ENCODE assay signal across 39 cellular contexts in genomic region chr19:5456836-5457200, GRCh38. TPM values are rescaled to one million over a fixed set of nuclear protein-coding genes. Genes with fewer than 3 reads are reported as not detected.
"Had no signal": no experiment of that assay in that cellular context is flagged by ENCODE, and none has a peak within 500 bp of the region (broad histone marks: within the 10 kb centered on the region; RNA-seq: fewer than 3 reads in every experiment).

No MANE protein-coding gene starts in this region.

- H3K27ac ChIP-seq: KMS-11 had no signal

- DNase-seq: Karpas-422, Kasumi-1, KBM-7, KG1, MG63, MM.1S, MV-4-11, NCI-H1048, NCI-H1092, NCI-H1092 treated with DMSO at 0.1 percent for 48 hours, NCI-H1105, NCI-H1105 treated with DMSO at 0.1 percent for 48 hours, NCI-H1417, NCI-H1417 treated with DMSO at 0.1 percent for 48 hours, NCI-H1436, NCI-H1436 treated with DMSO at 0.1 percent for 48 hours, NCI-H146, NCI-H1694, NCI-H1694 treated with DMSO at 0.1 percent for 48 hours, NCI-H187, NCI-H187 treated with DMSO at 0.1 percent for 48 hours, NCI-H1930, NCI-H2029, NCI-H2029 treated with DMSO at 0.1 percent for 48 hours, NCI-H2081, NCI-H2081 treated with DMSO at 0.1 percent for 48 hours, NCI-H2107, NCI-H2171, NCI-H2171 treated with DMSO at 0.1 percent for 48 hours, NCI-H2227 treated with DMSO at 0.1 percent for 48 hours, NCI-H226, NCI-H345, NCI-H446, NCI-H446 treated with DMSO at 0.1 percent for 48 hours had no signal

- H3K9ac ChIP-seq: KMS-11 had no signal

- H3K4me2 ChIP-seq: KMS-11 had no signal

- H3K36me3 ChIP-seq: MG63 had no signal

- H3K27me3 ChIP-seq: MG63 had no signal

- H3K4me3 ChIP-seq: MG63 had no signal

RNA-seq across cellular contexts. Expression of gene ZNRF4, which starts 1.6 kb away (rescaled TPM):
- total RNA-seq: LHCN-M2, M059J, MCF 10A, NCI-H460 had no signal
